11 cellular contexts compared by ENCODE assay signal in the genomic region with DNA sequence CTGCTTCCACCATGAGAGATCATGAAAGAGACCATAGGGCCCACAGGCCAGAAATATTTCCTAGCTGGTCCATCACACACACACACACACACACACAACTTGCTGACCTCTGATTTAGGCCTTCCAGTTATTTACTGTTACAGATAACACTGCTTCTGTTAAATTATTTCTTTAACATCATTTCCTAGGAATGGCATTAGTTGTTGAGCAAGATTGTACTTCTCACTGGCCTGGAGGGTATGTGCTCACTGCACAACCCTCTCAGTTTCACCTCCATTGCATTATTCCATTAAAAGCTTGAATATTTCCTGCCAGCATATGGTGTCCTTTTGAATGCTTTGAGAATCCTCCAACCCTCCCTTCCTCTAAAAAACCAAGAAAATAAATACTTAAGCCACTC.
DNase-seq lines count a peak whose midpoint lies in the region; ATAC-seq and TF ChIP-seq lines count a peak whose summit lies in the region.
"Had no signal": no experiment of that assay in that cellular context is flagged by ENCODE, and none has a peak within 500 bp of the region (broad histone marks: within the 10 kb centered on the region; RNA-seq: fewer than 3 reads in every experiment).

No MANE protein-coding gene starts in this region.

- H3K4me3 ChIP-seq in right atrium auricular region (no peak overlapping the region), adipocyte (ENCODE audit: low read length) (no peak overlapping the region)

- peaks cover 36% of the 10 kb centered on the region for H3K36me3 ChIP-seq in right atrium auricular region
- H3K36me3 ChIP-seq in adipocyte (ENCODE audit: control insufficient read depth, insufficient read depth, low read length, severe bottlenecking): peaks cover 10% of the 10 kb centered on the region

- peaks cover 0 to 47% of the 10 kb centered on the region in 2 donors for H3K4me1 ChIP-seq in right atrium auricular region
- peaks cover 27% of the 10 kb centered on the region for H3K4me1 ChIP-seq in adipocyte (ENCODE audit: control insufficient read depth, insufficient read depth, low read length)

- ATAC-seq in Right ventricle myocardium superior (ENCODE audit: poor library complexity) (no peak), HG03342 (IDR thresholded peaks at IDR 0.05; ENCODE audit: unreplicated experiment) (no peak), HG02852 (IDR thresholded peaks at IDR 0.05; ENCODE audit: unreplicated experiment) (no peak)

- no peaks in the 10 kb centered on the region for H3K27me3 ChIP-seq in right atrium auricular region
- H3K27me3 ChIP-seq in adipocyte (replicated peaks; ENCODE audit: control insufficient read depth, insufficient read depth, low read length): no peaks in the 10 kb centered on the region

- H3K9me3 ChIP-seq in right atrium auricular region (no peaks in the 10 kb centered on the region), adipocyte (ENCODE audit: control insufficient read depth, low read length) (no peaks in the 10 kb centered on the region)

- H3K27ac ChIP-seq in right atrium auricular region: peak overlapping the region; percentile 33 to 42

- DNase-seq in right atrium auricular region (ENCODE audit: low spot score) (no peak), Right ventricle myocardium superior (no peak), adipocyte (ENCODE audit: low read depth) (peak; percentile 73), iris pigment epithelial cell (ENCODE audit: low read depth) (peak; percentile 85), NCI-H1092 treated with DMSO at 0.1 percent for 48 hours (lab: John Stamatoyannopoulos, UW) (no peak), SHP77 treated with DMSO at 0.1 percent for 48 hours (lab: John Stamatoyannopoulos, UW) (no peak)
- DNase-seq: CD4-positive, alpha-beta T cell; hippocampal formation; NCI-H446 had no signal

- H3K9ac ChIP-seq in adipocyte (ENCODE audit: low read length): no peak overlapping the region

- intact Hi-C loops in Right ventricle myocardium superior (cut with DNase I): no loop called here

- no peak for TF ChIP-seq CTCF in right atrium auricular region (IDR thresholded peaks at IDR 0.05)

Comparison
In these comparisons a context has a peak if more than half of its experiments do, and no peak if none do; other contexts are left out.
1. DNase-seq: peak in adipocyte (single experiment) and iris pigment epithelial cell (single experiment); none in right atrium auricular region (single experiment), Right ventricle myocardium superior (single experiment), NCI-H1092 treated with DMSO at 0.1 percent for 48 hours (single experiment) and SHP77 treated with DMSO at 0.1 percent for 48 hours (single experiment).